ENCODE assay signal across 33 cellular contexts in the genomic region with DNA sequence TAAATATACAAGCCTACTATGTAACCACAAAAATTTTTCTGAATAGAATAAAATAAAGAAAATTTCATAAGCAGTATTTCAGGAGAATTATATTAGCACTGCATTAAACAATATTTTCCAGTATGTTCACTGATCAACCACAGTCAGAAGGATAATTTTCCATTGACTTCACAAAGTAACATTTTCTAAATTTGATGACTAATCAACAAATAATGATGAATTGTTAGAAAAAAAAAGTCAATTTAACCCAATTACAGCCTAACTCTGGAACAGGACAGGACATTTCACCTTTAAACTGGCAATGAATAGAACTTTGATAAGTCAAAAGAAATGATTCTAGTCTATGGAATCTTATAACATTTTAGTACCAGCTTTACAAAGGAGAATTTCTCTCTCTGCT.
"Had no signal": no experiment of that assay in that cellular context is flagged by ENCODE, and none has a peak within 500 bp of the region (broad histone marks: within the 10 kb centered on the region; RNA-seq: fewer than 3 reads in every experiment).

No MANE protein-coding gene starts in this region.

- H3K4me1 ChIP-seq: adrenal gland, ascending aorta, body of pancreas, breast epithelium had no signal

- H3K9me3 ChIP-seq: adrenal gland, ascending aorta, body of pancreas, breast epithelium had no signal

- H3K27me3 ChIP-seq: adrenal gland, ascending aorta, body of pancreas, brain microvascular endothelial cell, breast epithelium, cardiac muscle cell had no signal

- H3K4me3 ChIP-seq: adrenal gland, ascending aorta, body of pancreas, breast epithelium, cardiac muscle cell had no signal

- H3K36me3 ChIP-seq: adrenal gland, ascending aorta, brain microvascular endothelial cell, breast epithelium, cardiac muscle cell had no signal

- DNase-seq: activated effector memory CD4-positive, alpha-beta T cell treated with anti-CD3 and anti-CD28 coated beads, Interleukin-2, amount 50 U/mL, for 16 hours; activated effector memory CD4-positive, alpha-beta T cell treated with Interleukin-2 at 50 U/mL for 16 hours; activated gamma-delta T cell; activated gamma-delta T cell treated with Interleukin-2 at 50 U/mL for 16 hours; activated naive CD4-positive, alpha-beta T cell; activated naive CD4-positive, alpha-beta T cell treated with anti-CD3 and anti-CD28 coated beads for 36 hours; activated naive CD4-positive, alpha-beta T cell treated with anti-CD3 and anti-CD28 coated beads, Interleukin-2, amount 10 ng/mL, durations not matched to agents 7 days and 5 days; activated naive CD4-positive, alpha-beta T cell treated with anti-CD3 and anti-CD28 coated beads, Interleukin-2, amount 50 U/mL, for 16 hours; activated naive CD4-positive, alpha-beta T cell treated with Interleukin-2 at 50 U/mL for 16 hours; activated naive CD8-positive, alpha-beta T cell treated with anti-CD3 and anti-CD28 coated beads for 36 hours; activated naive CD8-positive, alpha-beta T cell treated with anti-CD3 and anti-CD28 coated beads, Interleukin-2, amount 10 ng/mL, durations not matched to agents 7 days and 5 days; activated naive CD8-positive, alpha-beta T cell treated with anti-CD3 and anti-CD28 coated beads, Interleukin-2, amount 50 U/mL, for 24 hours; activated T-cell treated with anti-CD3 and anti-CD28 coated beads, Interleukin-2, amount 50 U/mL, for 4 hours; activated T-cell treated with anti-CD3 and anti-CD28 coated beads, Interleukin-2, amount 50 U/mL, for 48 hours; activated T-cell treated with anti-CD3 and anti-CD28 coated beads, Interleukin-2, amount 50 U/mL, for 72 hours; adrenal gland; amniotic stem cell; amygdala; anterior cingulate cortex; aorta; body of pancreas; brain microvascular endothelial cell; caudate nucleus; central memory CD4-positive, alpha-beta T cell; cerebellar nuclear complex had no signal

- ATAC-seq: activated naive CD4-positive, alpha-beta T cell treated with anti-CD3 and anti-CD28 coated beads, Interleukin-2, amount 50 U/mL, for 72 hours; activated naive CD8-positive, alpha-beta T cell treated with anti-CD3 and anti-CD28 coated beads, Interleukin-2, amount 50 U/mL, for 24 hours; activated T-cell treated with anti-CD3 and anti-CD28 coated beads, Interleukin-2, amount 50 U/mL, for 4 hours; activated T-cell treated with anti-CD3 and anti-CD28 coated beads, Interleukin-2, amount 50 U/mL, for 72 hours; activated T-helper 17 cell treated with anti-CD3 and anti-CD28 coated beads, Interleukin-2, amount 50 U/mL, for 72 hours; body of pancreas had no signal

- H3K27ac ChIP-seq: adrenal gland, ascending aorta, body of pancreas, brain microvascular endothelial cell, breast epithelium, cardiac muscle cell had no signal

- FAIRE-seq: astrocyte, bronchial epithelial cell, colon had no signal
